15 cellular contexts compared by ENCODE assay signal in the genomic region with DNA sequence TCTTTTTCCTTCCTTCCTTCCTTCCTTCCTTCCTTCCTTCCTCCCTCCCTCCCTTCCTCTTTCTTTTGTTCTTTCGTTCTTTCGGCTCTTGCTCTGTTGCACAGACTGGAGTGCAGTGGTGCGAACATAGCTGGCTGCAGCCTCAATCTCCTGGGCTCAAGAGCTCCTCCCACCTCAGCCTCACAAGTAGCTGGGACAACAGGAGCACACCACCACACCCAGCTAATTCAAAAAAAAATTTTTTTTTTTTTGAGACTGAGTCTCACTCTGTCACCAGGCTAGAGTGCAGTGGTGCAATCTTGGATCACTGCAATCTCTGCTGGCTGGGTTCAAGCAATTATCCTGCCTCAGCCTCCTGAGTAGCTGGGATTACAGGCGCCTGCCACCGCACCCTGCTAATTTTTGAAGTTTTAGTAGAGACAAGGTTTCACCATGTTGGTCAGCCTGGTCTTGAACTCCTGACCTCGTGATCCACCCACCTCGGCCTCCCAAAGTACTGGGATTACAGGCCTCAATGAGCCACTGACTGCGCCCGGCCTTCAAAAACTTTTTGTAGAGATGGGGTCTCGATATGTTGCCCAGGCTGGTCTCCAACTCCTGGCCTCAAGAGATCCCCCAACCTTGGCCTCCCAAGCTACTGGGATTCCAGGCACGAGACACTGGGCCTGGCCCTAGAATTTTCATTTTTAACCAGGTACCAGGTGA. TPM values are rescaled to one million over a fixed set of nuclear protein-coding genes. Genes with fewer than 3 reads are reported as not detected.
"Had no signal": no experiment of that assay in that cellular context is flagged by ENCODE, and none has a peak within 500 bp of the region (broad histone marks: within the 10 kb centered on the region; RNA-seq: fewer than 3 reads in every experiment).

No MANE protein-coding gene starts in this region.

RNA-seq across cellular contexts. Expression of a gene that starts 13.3 kb away (rescaled TPM):
- total RNA-seq: activated B cell treated with CpG ODN at 0.5 μM for 24 hours; activated CD8-positive, alpha-beta T cell treated with anti-CD3 and anti-CD28 coated beads for 36 hours; activated T-cell treated with anti-CD3 and anti-CD28 coated beads, Interleukin-2, amount 50 U/mL, for 4 hours; activated T-helper 17 cell treated with anti-CD3 and anti-CD28 coated beads, Interleukin-2, amount 50 U/mL, for 72 hours; body of pancreas; colonic mucosa; dermis microvascular lymphatic vessel endothelial cell; endothelial cell of umbilical vein; esophagus squamous epithelium; fibroblast of lung; fibroblast of villous mesenchyme; gastroesophageal sphincter; glomerular endothelial cell; T-cell; T-helper 2 cell treated with Interferon-gamma antibody and Interleukin-4, amounts not matched to agents 100 ng/mL and 5 ng/mL, for 36 hours had no signal

RNA-seq across cellular contexts. Expression of a gene that starts 24.0 kb away (rescaled TPM):
- total RNA-seq: activated B cell treated with CpG ODN at 0.5 μM for 24 hours had no signal
